ENCODE assay signal across 11 cellular contexts in the genomic region with DNA sequence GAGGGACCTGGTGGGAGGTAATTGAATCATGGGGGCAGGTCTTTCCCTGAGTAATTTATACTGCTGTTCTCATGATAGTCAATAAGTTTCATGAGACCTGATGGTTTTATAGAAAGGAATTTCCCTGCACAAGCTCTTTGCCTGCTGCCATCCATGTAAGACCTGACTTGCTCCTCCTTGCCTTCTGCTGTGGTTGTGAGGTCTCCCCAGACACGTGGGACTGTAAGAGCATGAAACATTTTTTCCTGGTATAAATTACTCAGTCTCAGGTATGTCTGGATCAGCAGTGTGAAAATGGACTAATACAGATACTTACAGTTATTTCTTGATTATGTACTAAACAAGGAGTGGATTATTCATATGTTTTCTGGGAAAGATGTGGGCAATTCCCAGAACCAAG. TPM values are rescaled to one million over a fixed set of nuclear protein-coding genes. Genes with fewer than 3 reads are reported as not detected.
DNase-seq lines count a peak whose midpoint lies in the region; ATAC-seq lines count a peak whose summit lies in the region.
"Had no signal": no experiment of that assay in that cellular context is flagged by ENCODE, and none has a peak within 500 bp of the region (broad histone marks: within the 10 kb centered on the region; RNA-seq: fewer than 3 reads in every experiment).

No MANE protein-coding gene starts in this region.

- H3K27ac Mint-ChIP-seq in central memory CD8-positive, alpha-beta T cell (ENCODE audit: low read depth): peak overlapping the region; percentile 85

- H3K9me3 Mint-ChIP-seq in central memory CD8-positive, alpha-beta T cell: no peaks in the 10 kb centered on the region

- ATAC-seq in central memory CD8-positive, alpha-beta T cell (replicated peaks; ENCODE audit: extremely low read depth, poor library complexity, severe bottlenecking): no peak
- ATAC-seq in GM19035 (IDR thresholded peaks at IDR 0.05; ENCODE audit: unreplicated experiment) (no peak), HG02970 (IDR thresholded peaks at IDR 0.05; ENCODE audit: low FRiP score, unreplicated experiment) (no peak)
- ATAC-seq: pancreas had no signal

- no peak overlapping the region for H3K27ac ChIP-seq in substantia nigra (ENCODE audit: low read depth, low read length, poor library complexity, severe bottlenecking)
- H3K27ac ChIP-seq: pancreas had no signal

- peaks cover 25% of the 10 kb centered on the region for H3K36me3 Mint-ChIP-seq in central memory CD8-positive, alpha-beta T cell (ENCODE audit: insufficient read depth)

- DNase-seq in M059J (ENCODE audit: low read depth) (peak; percentile 12), substantia nigra (lab: John Stamatoyannopoulos, UW) (no peak)
- peak; percentile 13 to 24 for DNase-seq in activated CD4-positive, alpha-beta T cell treated with anti-CD3 and anti-CD28 coated beads, Interleukin-2, amount 50 U/mL, for 4 hours
- DNase-seq in central memory CD8-positive, alpha-beta T cell (ENCODE audit: low spot score in 2 of 2): no peak
- DNase-seq in stimulated activated CD4-positive, alpha-beta T cell treated with anti-CD3 and anti-CD28 coated beads, Interleukin-4, amount 100 ng/mL, for 4 hours: peak; percentile 7 to 22
- DNase-seq: HCEC 1CT, NCI-H1092 treated with DMSO at 0.1 percent for 48 hours, NCI-H526, pancreas had no signal

- H3K4me1 Mint-ChIP-seq in central memory CD8-positive, alpha-beta T cell: peaks cover 73% of the 10 kb centered on the region

- H3K27me3 Mint-ChIP-seq in central memory CD8-positive, alpha-beta T cell: no peaks in the 10 kb centered on the region

- peak overlapping the region; percentile 87 for H3K4me3 Mint-ChIP-seq in central memory CD8-positive, alpha-beta T cell

RNA-seq across cellular contexts. Expression of a gene that starts 1.9 kb away (rescaled TPM):
- total RNA-seq in M059J (2014; rRNA removed; shearing (Covaris generic)): 9.6 and 13.9 TPM in 2 replicates

RNA-seq across cellular contexts. Expression of a gene that starts 30.2 kb away (rescaled TPM):
- total RNA-seq in M059J (2014; rRNA removed; shearing (Covaris generic)): not detected in 2 replicates

Comparison
In these comparisons a context has a peak if more than half of its experiments do, and no peak if none do; other contexts are left out.
1. DNase-seq: peak in M059J (single experiment), activated CD4-positive, alpha-beta T cell treated with anti-CD3 and anti-CD28 coated beads, Interleukin-2, amount 50 U/mL, for 4 hours (2 of 2) and stimulated activated CD4-positive, alpha-beta T cell treated with anti-CD3 and anti-CD28 coated beads, Interleukin-4, amount 100 ng/mL, for 4 hours (2 of 2); none in central memory CD8-positive, alpha-beta T cell (0 of 2) and substantia nigra (0 of 49).